Comparison of ENCODE assay signal across 19 cellular contexts in genomic region chr12:52789637-52790426, GRCh38. TPM values are rescaled to one million over a fixed set of nuclear protein-coding genes. Genes with fewer than 3 reads are reported as not detected.
DNase-seq lines count a peak whose midpoint lies in the region; ATAC-seq and TF ChIP-seq lines count a peak whose summit lies in the region.
"Had no signal": no experiment of that assay in that cellular context is flagged by ENCODE, and none has a peak within 500 bp of the region (broad histone marks: within the 10 kb centered on the region; RNA-seq: fewer than 3 reads in every experiment).

No MANE protein-coding gene starts in this region.

- H3K27me3 Mint-ChIP-seq in Calu3 (ENCODE audit: unreplicated experiment) = peaks cover 41% of the 10 kb centered on the region
- peaks cover 10 to 19% (median 16%) of the 10 kb centered on the region in 3 donors for H3K27me3 Mint-ChIP-seq in immature natural killer cell (ENCODE audit: low read depth in 3 of 3)

- no peak overlapping the region for H2BK5ac ChIP-seq in trophoblast cell (ENCODE audit: low read depth, low read length, poor library complexity)

- H2AK5ac ChIP-seq in trophoblast cell (ENCODE audit: low read length) = no peak overlapping the region

- H3K27me3 ChIP-seq in esophagus muscularis mucosa = peaks cover 0 to 59% (median 13%) of the 10 kb centered on the region in 4 donors
- H3K27me3 ChIP-seq in trophoblast cell (ENCODE audit: insufficient read depth, low read length) = no peaks in the 10 kb centered on the region
- no peaks in the 10 kb centered on the region for H3K27me3 ChIP-seq in ovary
- H3K27me3 ChIP-seq: BLaER1 had no signal

- H2BK12ac ChIP-seq in trophoblast cell (ENCODE audit: low read length) = no peak overlapping the region

- H2AFZ ChIP-seq in trophoblast cell (ENCODE audit: insufficient read depth, low read length, poor library complexity) = no peak overlapping the region

- no peaks in the 10 kb centered on the region for H3K79me2 ChIP-seq in trophoblast cell (ENCODE audit: control insufficient read depth, insufficient read depth, low read length, poor library complexity)

- no peak overlapping the region for H3K9ac ChIP-seq in trophoblast cell (ENCODE audit: low read length)
- H3K9ac ChIP-seq: BLaER1 had no signal

- no peak overlapping the region for H3K4me2 ChIP-seq in trophoblast cell (ENCODE audit: low read length)
- H3K4me2 ChIP-seq: BLaER1 had no signal

- no peak for TF ChIP-seq POLR2A in esophagus muscularis mucosa (IDR thresholded peaks at IDR 0.05; ENCODE audit: low read depth)
- TF ChIP-seq POLR2A in ovary (IDR thresholded peaks at IDR 0.05) = no peak

- H3K27ac ChIP-seq in esophagus muscularis mucosa (replicated peaks in 1 of 4) (no peak overlapping the region), trophoblast cell (ENCODE audit: low read depth, low read length) (no peak overlapping the region), ovary (no peak overlapping the region)
- H3K27ac ChIP-seq: BLaER1, epithelial cell of prostate had no signal

- DNase-seq in Calu3 (peak; percentile 35), KBM-7 (peak; percentile 21), esophagus muscularis mucosa (ENCODE audit: extremely low spot score) (no peak), trophoblast cell (peak; percentile 8 to 59), immature natural killer cell (no peak), ovary (no peak)
- no peak for DNase-seq in activated CD4-positive, alpha-beta T cell treated with anti-CD3 and anti-CD28 coated beads for 4 hours
- DNase-seq: activated CD4-positive, alpha-beta T cell treated with anti-CD3 and anti-CD28 coated beads, Interleukin-2, amount 50 U/mL, for 48 hours; activated naive CD4-positive, alpha-beta T cell; central memory CD4-positive, alpha-beta T cell; NCI-H1092; NCI-H446; stimulated activated naive CD4-positive, alpha-beta T cell had no signal

- no peak overlapping the region for H3K4ac ChIP-seq in trophoblast cell (ENCODE audit: low read depth, low read length)

- H3K79me1 ChIP-seq in trophoblast cell (ENCODE audit: low read length) = no peaks in the 10 kb centered on the region

- H4K12ac ChIP-seq in trophoblast cell (ENCODE audit: low read depth, low read length) = no peak overlapping the region

- in situ Hi-C loops in KBM-7 (cut with MboI; ENCODE audit: low pct_unique_long_range_greater_than_20kb, low sequenced_read_pairs) = no loop called here

- CTCF ChIA-PET in Calu3 (lab: Charles Lee) = no interaction called here

- no peak overlapping the region for H2BK120ac ChIP-seq in trophoblast cell (ENCODE audit: insufficient read depth, low read length, poor library complexity)

- no peaks in the 10 kb centered on the region for H3K36me3 Mint-ChIP-seq in Calu3 (ENCODE audit: insufficient read depth, unreplicated experiment)
- peaks cover 0 to 6% (median 0%) of the 10 kb centered on the region in 3 donors for H3K36me3 Mint-ChIP-seq in immature natural killer cell

- peaks cover 0 to 10% (median 8%) of the 10 kb centered on the region in 4 donors for H3K4me1 ChIP-seq in esophagus muscularis mucosa
- H3K4me1 ChIP-seq in trophoblast cell (ENCODE audit: control insufficient read depth in 1 of 2, insufficient read depth in 2 of 2, low read length in 2 of 2) = no peaks in the 10 kb centered on the region
- no peaks in the 10 kb centered on the region for H3K4me1 ChIP-seq in ovary (ENCODE audit: insufficient read depth)
- H3K4me1 ChIP-seq: BLaER1 had no signal

- peaks cover 7% of the 10 kb centered on the region for H3K4me1 Mint-ChIP-seq in Calu3 (ENCODE audit: low read depth, unreplicated experiment)
- H3K4me1 Mint-ChIP-seq in immature natural killer cell = peaks cover 14 to 17% of the 10 kb centered on the region in 2 donors

- H3K9me3 Mint-ChIP-seq in Calu3 (ENCODE audit: low read depth, unreplicated experiment) = no peaks in the 10 kb centered on the region
- H3K9me3 Mint-ChIP-seq in immature natural killer cell = no peaks in the 10 kb centered on the region

- no peak overlapping the region for H3K18ac ChIP-seq in trophoblast cell (ENCODE audit: low read length)

- H3K14ac ChIP-seq in trophoblast cell (ENCODE audit: low read length) = no peak overlapping the region

- intact Hi-C loops in Calu3 (cut with micrococcal nuclease; ENCODE audit: unreplicated experiment) = no loop called here
- intact Hi-C loops in esophagus muscularis mucosa (cut with DNase I) = no loop called here
- intact Hi-C loops in ovary (cut with DNase I) = no loop called here

- H3K4me3 Mint-ChIP-seq in Calu3 (ENCODE audit: low read depth, unreplicated experiment) (peak overlapping the region; percentile 51), immature natural killer cell (peak overlapping the region in 1 of 5 donors; percentile 28)

- no peak overlapping the region for H4K91ac ChIP-seq in trophoblast cell (ENCODE audit: low read depth, low read length)

- TF ChIP-seq EP300 in esophagus muscularis mucosa (IDR thresholded peaks at IDR 0.05) (no peak), ovary (IDR thresholded peaks at IDR 0.05) (no peak)

- no peaks in the 10 kb centered on the region for H3K9me3 ChIP-seq in esophagus muscularis mucosa
- H3K9me3 ChIP-seq in trophoblast cell (ENCODE audit: insufficient read depth, low read depth, low read length) = peaks cover 2% of the 10 kb centered on the region
- H3K9me3 ChIP-seq in ovary = no peaks in the 10 kb centered on the region
- H3K9me3 ChIP-seq: BLaER1 had no signal

- TF ChIP-seq CTCF in Calu3 (IDR thresholded peaks at IDR 0.05; ENCODE audit: unreplicated experiment) (no peak), esophagus muscularis mucosa (IDR thresholded peaks at IDR 0.05) (no peak), ovary (IDR thresholded peaks at IDR 0.05) (no peak)

- H3K27ac Mint-ChIP-seq in Calu3 (ENCODE audit: unreplicated experiment) (no peak overlapping the region), immature natural killer cell (no peak overlapping the region)

- no peak overlapping the region for H3K23ac ChIP-seq in trophoblast cell (ENCODE audit: low read length)

- ATAC-seq in GM19452 (IDR thresholded peaks at IDR 0.05; ENCODE audit: unreplicated experiment) = no peak

- peak overlapping the region in 3 of 4 donors; percentile 14 to 20 (median 18) for H3K4me3 ChIP-seq in esophagus muscularis mucosa
- no peak overlapping the region for H3K4me3 ChIP-seq in trophoblast cell (ENCODE audit: low read depth, low read length)
- no peak overlapping the region for H3K4me3 ChIP-seq in ovary
- H3K4me3 ChIP-seq: BLaER1 had no signal

- H3K36me3 ChIP-seq in esophagus muscularis mucosa = no peaks in the 10 kb centered on the region
- no peaks in the 10 kb centered on the region for H3K36me3 ChIP-seq in trophoblast cell (ENCODE audit: control insufficient read depth in 1 of 2, insufficient read depth in 2 of 2, low read length in 2 of 2)
- H3K36me3 ChIP-seq in ovary = no peaks in the 10 kb centered on the region
- H3K36me3 ChIP-seq: BLaER1 had no signal

- BruUV-seq in Calu3 (replicated peaks; lab: Mats Ljungman, UMichigan) = no TSS peak

- H4K8ac ChIP-seq in trophoblast cell (ENCODE audit: low read depth, low read length) = no peak overlapping the region

- 35% methylated on average over 26 of the region's 50 CpGs for WGBS in esophagus muscularis mucosa
- no CpG with 5 or more reads among the region's 50 CpGs for WGBS in trophoblast cell (ENCODE audit: extremely low coverage, insufficient coverage, insufficient read length)
- 12 to 16% (median 14%) methylated on average over 47 to 50 of the region's 50 CpGs for WGBS in ovary, 3 donors

RNA-seq across cellular contexts. Expression of gene KRT3, which starts 6.1 kb away (rescaled TPM):
- total RNA-seq in Calu3 (2022) = not detected in 2 replicates
- total RNA-seq in esophagus muscularis mucosa = not detected
- not detected in 2 replicates for polyA plus RNA-seq in trophoblast cell (2013)
- not detected for polyA plus RNA-seq in immature natural killer cell
- total RNA-seq in ovary = not detected
- polyA plus RNA-seq in ovary = not detected
- total RNA-seq: mononuclear cell, pulmonary artery endothelial cell had no signal

RNA-seq across cellular contexts. Expression of gene KRT76, which starts 12.7 kb away (rescaled TPM):
- total RNA-seq in Calu3 (2022) = not detected in 2 replicates
- total RNA-seq in esophagus muscularis mucosa = not detected
- not detected in 2 replicates for polyA plus RNA-seq in trophoblast cell (2013)
- not detected for polyA plus RNA-seq in immature natural killer cell
- total RNA-seq in ovary = not detected
- not detected for polyA plus RNA-seq in ovary
- total RNA-seq: mononuclear cell, pulmonary artery endothelial cell, RPMI7951 had no signal

RNA-seq across cellular contexts. Expression of gene KRT4, which starts 24.1 kb away (rescaled TPM):
- total RNA-seq in Calu3 (2022) (not detected in 2 replicates), esophagus muscularis mucosa (1 to 10 TPM in 1 of 4 donors, under 1 TPM in 3; 0.13 to 5.4 (median 0.20) TPM), ovary (under 1 TPM in 2 of 7 donors, not detected in 5; 0.17 to 0.34 TPM)
- not detected in 2 replicates for polyA plus RNA-seq in trophoblast cell (2013)
- polyA plus RNA-seq in immature natural killer cell (not detected), ovary (not detected)
- total RNA-seq: mononuclear cell, pulmonary artery endothelial cell, RPMI7951 had no signal

RNA-seq across cellular contexts. Expression of gene KRT79, which starts 44.3 kb away (rescaled TPM):
- total RNA-seq in Calu3 (2022) (0.24 TPM in 1 of 2 replicates, not detected in the other), esophagus muscularis mucosa (not detected), ovary (not detected)
- not detected in 2 replicates for polyA plus RNA-seq in trophoblast cell (2013)
- polyA plus RNA-seq in immature natural killer cell (not detected), ovary (not detected)
- total RNA-seq: mononuclear cell, pulmonary artery endothelial cell had no signal

RNA-seq across cellular contexts. Expression of gene KRT78, which starts 59.0 kb away (rescaled TPM):
- total RNA-seq in Calu3 (2022) (0.59 and 0.69 TPM in 2 replicates), esophagus muscularis mucosa (1 to 10 TPM in 1 of 4 donors, under 1 TPM in 2, not detected in 1; 0.33 to 2.1 (median 0.75) TPM), ovary (under 1 TPM in 1 of 7 donors, not detected in 6; 0.46 TPM)
- polyA plus RNA-seq in trophoblast cell (2013) = 0.10 TPM in 1 of 2 replicates, not detected in the other
- polyA plus RNA-seq in immature natural killer cell (under 1 TPM in 1 of 3 donors, not detected in 2; 0.28 TPM), ovary (not detected)
- total RNA-seq: mononuclear cell, pulmonary artery endothelial cell had no signal

Comparison
In these comparisons a context has a peak if more than half of its experiments do, and no peak if none do; other contexts are left out.
1. DNase-seq: peak in Calu3 (single experiment), KBM-7 (single experiment) and trophoblast cell (2 of 2); none in esophagus muscularis mucosa (single experiment), immature natural killer cell (0 of 3), ovary (0 of 5) and activated CD4-positive, alpha-beta T cell treated with anti-CD3 and anti-CD28 coated beads for 4 hours (0 of 2).
2. H3K4me3 ChIP-seq: peak in esophagus muscularis mucosa (3 of 4); none in trophoblast cell (single experiment) and ovary (single experiment).